1 cellular context compared by ENCODE assay signal in the genomic region with DNA sequence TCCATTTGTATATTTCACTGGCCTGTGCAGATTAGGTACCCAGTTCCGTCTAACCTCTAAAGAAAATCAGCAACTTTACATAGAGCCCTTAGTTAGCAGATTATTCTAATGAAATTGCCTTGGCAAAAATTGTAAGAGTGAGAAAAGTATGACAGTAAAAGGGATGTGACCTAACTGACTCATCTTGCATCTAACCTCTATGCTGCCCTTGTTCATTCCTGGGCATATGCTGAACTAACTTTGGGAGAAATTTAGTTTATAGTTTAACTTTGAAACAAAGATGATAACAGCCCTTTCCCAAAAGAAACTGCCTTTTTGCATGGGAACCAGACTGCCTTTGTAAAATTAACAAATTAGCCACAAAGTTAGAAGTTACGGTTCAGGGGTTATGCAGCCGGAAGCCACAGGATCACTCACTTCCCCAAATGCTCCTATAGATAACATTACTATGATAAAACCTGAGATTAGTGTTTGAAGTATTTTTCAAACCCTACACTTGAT.
TF ChIP-seq lines count a peak whose summit lies in the region.

No MANE protein-coding gene starts in this region.

TF ChIP-seq in GM12878, 131 proteins besides CTCF, POLR2A, EP300 and RAD21 (continued from another document and continues in another):
- TF ChIP-seq, protein P1, sequence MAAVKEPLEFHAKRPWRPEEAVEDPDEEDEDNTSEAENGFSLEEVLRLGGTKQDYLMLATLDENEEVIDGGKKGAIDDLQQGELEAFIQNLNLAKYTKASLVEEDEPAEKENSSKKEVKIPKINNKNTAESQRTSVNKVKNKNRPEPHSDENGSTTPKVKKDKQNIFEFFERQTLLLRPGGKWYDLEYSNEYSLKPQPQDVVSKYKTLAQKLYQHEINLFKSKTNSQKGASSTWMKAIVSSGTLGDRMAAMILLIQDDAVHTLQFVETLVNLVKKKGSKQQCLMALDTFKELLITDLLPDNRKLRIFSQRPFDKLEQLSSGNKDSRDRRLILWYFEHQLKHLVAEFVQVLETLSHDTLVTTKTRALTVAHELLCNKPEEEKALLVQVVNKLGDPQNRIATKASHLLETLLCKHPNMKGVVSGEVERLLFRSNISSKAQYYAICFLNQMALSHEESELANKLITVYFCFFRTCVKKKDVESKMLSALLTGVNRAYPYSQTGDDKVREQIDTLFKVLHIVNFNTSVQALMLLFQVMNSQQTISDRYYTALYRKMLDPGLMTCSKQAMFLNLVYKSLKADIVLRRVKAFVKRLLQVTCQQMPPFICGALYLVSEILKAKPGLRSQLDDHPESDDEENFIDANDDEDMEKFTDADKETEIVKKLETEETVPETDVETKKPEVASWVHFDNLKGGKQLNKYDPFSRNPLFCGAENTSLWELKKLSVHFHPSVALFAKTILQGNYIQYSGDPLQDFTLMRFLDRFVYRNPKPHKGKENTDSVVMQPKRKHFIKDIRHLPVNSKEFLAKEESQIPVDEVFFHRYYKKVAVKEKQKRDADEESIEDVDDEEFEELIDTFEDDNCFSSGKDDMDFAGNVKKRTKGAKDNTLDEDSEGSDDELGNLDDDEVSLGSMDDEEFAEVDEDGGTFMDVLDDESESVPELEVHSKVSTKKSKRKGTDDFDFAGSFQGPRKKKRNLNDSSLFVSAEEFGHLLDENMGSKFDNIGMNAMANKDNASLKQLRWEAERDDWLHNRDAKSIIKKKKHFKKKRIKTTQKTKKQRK (IDR thresholded peaks at IDR 0.05; ENCODE audit: low read depth, low read length): no peak
- TF ChIP-seq ZNF24 (IDR thresholded peaks at IDR 0.05) (no peak), RB1 (IDR thresholded peaks at IDR 0.05; ENCODE audit: borderline replicate concordance) (no peak), NFXL1 (IDR thresholded peaks at IDR 0.05; ENCODE audit: borderline replicate concordance) (no peak), ZNF274 (IDR thresholded peaks at IDR 0.05; ENCODE audit: insufficient read depth, insufficient read length) (no peak), CHD2 (IDR thresholded peaks at IDR 0.05; ENCODE audit: borderline replicate concordance, low read depth, low read length) (no peak), RBBP5 (conservative IDR thresholded peaks at IDR 0.05) (no peak), RFX5 (IDR thresholded peaks at IDR 0.05; ENCODE audit: low read depth, low read length) (no peak), FOXM1 (IDR thresholded peaks at IDR 0.05; ENCODE audit: low read depth, low read length) (peak; percentile 68), TCF7 (IDR thresholded peaks at IDR 0.05; ENCODE audit: borderline replicate concordance) (no peak), TBL1XR1 (IDR thresholded peaks at IDR 0.05; ENCODE audit: low read depth, low read length) (no peak), SMC3 (IDR thresholded peaks at IDR 0.05; ENCODE audit: borderline replicate concordance, low read length) (no peak), ZSCAN29 (IDR thresholded peaks at IDR 0.05) (no peak), STAT3 (IDR thresholded peaks at IDR 0.05; ENCODE audit: low read depth, low read length) (no peak), MEF2A (IDR thresholded peaks at IDR 0.05; ENCODE audit: insufficient read depth, low read depth, low read length) (peak; percentile 60; the same call in 1 of the 2 replicates), YY1 (IDR thresholded peaks at IDR 0.05; ENCODE audit: low read depth, low read length) (no peak), PAX5 (IDR thresholded peaks at IDR 0.05; ENCODE audit: borderline replicate concordance, low read depth, low read length) (peak; percentile 89), BMI1 (IDR thresholded peaks at IDR 0.05; ENCODE audit: borderline replicate concordance) (peak; percentile 45; the same call in 1 of the 2 replicates), CBX3 (IDR thresholded peaks at IDR 0.05; ENCODE audit: borderline replicate concordance, low read depth) (no peak), SMAD5 (IDR thresholded peaks at IDR 0.05; ENCODE audit: low read depth) (no peak), YBX1 (IDR thresholded peaks at IDR 0.05) (no peak), MXI1 (IDR thresholded peaks at IDR 0.05; ENCODE audit: low read depth, low read length) (no peak), ZZZ3 (IDR thresholded peaks at IDR 0.05; ENCODE audit: control insufficient read depth, insufficient read length, low read depth) (no peak), CHD4 (IDR thresholded peaks at IDR 0.05) (no peak), ATF7 (IDR thresholded peaks at IDR 0.05; ENCODE audit: low read depth) (0 out of 2 replicates have a peak, but pooled peaks have one; percentile 17), LARP7 (IDR thresholded peaks at IDR 0.05) (no peak), NFYA (IDR thresholded peaks at IDR 0.05; ENCODE audit: borderline replicate concordance, low read depth, low read length) (no peak), SUPT20H (IDR thresholded peaks at IDR 0.05; ENCODE audit: borderline replicate concordance, control insufficient read depth, low read depth, low read length) (no peak), CBFB (IDR thresholded peaks at IDR 0.05; ENCODE audit: low read depth) (peak; percentile 41; the same call in 1 of the 2 replicates), SIX5 (IDR thresholded peaks at IDR 0.05; ENCODE audit: low read depth, low read length, severe bottlenecking) (no peak), HCFC1 (IDR thresholded peaks at IDR 0.05; ENCODE audit: low read length) (no peak), EZH2 (IDR thresholded peaks at IDR 0.05; ENCODE audit: borderline replicate concordance, control insufficient read depth, low read depth, low read length) (no peak), RUNX3 (IDR thresholded peaks at IDR 0.05; ENCODE audit: low read length) (peak; percentile 96), PML (IDR thresholded peaks at IDR 0.05; ENCODE audit: low read length) (no peak), ESRRA (IDR thresholded peaks at IDR 0.05; ENCODE audit: low read length) (no peak), BACH1 (IDR thresholded peaks at IDR 0.05; ENCODE audit: borderline replicate concordance) (no peak), DPF2 (IDR thresholded peaks at IDR 0.05) (peak; percentile 94)
- TF ChIP-seq, protein P2, sequence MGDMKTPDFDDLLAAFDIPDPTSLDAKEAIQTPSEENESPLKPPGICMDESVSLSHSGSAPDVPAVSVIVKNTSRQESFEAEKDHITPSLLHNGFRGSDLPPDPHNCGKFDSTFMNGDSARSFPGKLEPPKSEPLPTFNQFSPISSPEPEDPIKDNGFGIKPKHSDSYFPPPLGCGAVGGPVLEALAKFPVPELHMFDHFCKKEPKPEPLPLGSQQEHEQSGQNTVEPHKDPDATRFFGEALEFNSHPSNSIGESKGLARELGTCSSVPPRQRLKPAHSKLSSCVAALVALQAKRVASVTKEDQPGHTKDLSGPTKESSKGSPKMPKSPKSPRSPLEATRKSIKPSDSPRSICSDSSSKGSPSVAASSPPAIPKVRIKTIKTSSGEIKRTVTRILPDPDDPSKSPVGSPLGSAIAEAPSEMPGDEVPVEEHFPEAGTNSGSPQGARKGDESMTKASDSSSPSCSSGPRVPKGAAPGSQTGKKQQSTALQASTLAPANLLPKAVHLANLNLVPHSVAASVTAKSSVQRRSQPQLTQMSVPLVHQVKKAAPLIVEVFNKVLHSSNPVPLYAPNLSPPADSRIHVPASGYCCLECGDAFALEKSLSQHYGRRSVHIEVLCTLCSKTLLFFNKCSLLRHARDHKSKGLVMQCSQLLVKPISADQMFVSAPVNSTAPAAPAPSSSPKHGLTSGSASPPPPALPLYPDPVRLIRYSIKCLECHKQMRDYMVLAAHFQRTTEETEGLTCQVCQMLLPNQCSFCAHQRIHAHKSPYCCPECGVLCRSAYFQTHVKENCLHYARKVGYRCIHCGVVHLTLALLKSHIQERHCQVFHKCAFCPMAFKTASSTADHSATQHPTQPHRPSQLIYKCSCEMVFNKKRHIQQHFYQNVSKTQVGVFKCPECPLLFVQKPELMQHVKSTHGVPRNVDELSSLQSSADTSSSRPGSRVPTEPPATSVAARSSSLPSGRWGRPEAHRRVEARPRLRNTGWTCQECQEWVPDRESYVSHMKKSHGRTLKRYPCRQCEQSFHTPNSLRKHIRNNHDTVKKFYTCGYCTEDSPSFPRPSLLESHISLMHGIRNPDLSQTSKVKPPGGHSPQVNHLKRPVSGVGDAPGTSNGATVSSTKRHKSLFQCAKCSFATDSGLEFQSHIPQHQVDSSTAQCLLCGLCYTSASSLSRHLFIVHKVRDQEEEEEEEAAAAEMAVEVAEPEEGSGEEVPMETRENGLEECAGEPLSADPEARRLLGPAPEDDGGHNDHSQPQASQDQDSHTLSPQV (IDR thresholded peaks at IDR 0.05): no peak
- TF ChIP-seq, protein P3, sequence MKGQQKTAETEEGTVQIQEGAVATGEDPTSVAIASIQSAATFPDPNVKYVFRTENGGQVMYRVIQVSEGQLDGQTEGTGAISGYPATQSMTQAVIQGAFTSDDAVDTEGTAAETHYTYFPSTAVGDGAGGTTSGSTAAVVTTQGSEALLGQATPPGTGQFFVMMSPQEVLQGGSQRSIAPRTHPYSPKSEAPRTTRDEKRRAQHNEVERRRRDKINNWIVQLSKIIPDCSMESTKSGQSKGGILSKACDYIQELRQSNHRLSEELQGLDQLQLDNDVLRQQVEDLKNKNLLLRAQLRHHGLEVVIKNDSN (IDR thresholded peaks at IDR 0.05; ENCODE audit: borderline replicate concordance, extremely low read length, insufficient read depth, low read depth, low read length): no peak
- TF ChIP-seq, protein P4, sequence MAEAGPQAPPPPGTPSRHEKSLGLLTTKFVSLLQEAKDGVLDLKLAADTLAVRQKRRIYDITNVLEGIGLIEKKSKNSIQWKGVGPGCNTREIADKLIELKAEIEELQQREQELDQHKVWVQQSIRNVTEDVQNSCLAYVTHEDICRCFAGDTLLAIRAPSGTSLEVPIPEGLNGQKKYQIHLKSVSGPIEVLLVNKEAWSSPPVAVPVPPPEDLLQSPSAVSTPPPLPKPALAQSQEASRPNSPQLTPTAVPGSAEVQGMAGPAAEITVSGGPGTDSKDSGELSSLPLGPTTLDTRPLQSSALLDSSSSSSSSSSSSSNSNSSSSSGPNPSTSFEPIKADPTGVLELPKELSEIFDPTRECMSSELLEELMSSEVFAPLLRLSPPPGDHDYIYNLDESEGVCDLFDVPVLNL (IDR thresholded peaks at IDR 0.05; ENCODE audit: low read depth, low read length): no peak
- TF ChIP-seq, protein P5, sequence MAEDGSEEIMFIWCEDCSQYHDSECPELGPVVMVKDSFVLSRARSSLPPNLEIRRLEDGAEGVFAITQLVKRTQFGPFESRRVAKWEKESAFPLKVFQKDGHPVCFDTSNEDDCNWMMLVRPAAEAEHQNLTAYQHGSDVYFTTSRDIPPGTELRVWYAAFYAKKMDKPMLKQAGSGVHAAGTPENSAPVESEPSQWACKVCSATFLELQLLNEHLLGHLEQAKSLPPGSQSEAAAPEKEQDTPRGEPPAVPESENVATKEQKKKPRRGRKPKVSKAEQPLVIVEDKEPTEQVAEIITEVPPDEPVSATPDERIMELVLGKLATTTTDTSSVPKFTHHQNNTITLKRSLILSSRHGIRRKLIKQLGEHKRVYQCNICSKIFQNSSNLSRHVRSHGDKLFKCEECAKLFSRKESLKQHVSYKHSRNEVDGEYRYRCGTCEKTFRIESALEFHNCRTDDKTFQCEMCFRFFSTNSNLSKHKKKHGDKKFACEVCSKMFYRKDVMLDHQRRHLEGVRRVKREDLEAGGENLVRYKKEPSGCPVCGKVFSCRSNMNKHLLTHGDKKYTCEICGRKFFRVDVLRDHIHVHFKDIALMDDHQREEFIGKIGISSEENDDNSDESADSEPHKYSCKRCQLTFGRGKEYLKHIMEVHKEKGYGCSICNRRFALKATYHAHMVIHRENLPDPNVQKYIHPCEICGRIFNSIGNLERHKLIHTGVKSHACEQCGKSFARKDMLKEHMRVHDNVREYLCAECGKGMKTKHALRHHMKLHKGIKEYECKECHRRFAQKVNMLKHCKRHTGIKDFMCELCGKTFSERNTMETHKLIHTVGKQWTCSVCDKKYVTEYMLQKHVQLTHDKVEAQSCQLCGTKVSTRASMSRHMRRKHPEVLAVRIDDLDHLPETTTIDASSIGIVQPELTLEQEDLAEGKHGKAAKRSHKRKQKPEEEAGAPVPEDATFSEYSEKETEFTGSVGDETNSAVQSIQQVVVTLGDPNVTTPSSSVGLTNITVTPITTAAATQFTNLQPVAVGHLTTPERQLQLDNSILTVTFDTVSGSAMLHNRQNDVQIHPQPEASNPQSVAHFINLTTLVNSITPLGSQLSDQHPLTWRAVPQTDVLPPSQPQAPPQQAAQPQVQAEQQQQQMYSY (CRISPR knock-in tag; IDR thresholded peaks at IDR 0.05): no peak
- TF ChIP-seq, protein P6, sequence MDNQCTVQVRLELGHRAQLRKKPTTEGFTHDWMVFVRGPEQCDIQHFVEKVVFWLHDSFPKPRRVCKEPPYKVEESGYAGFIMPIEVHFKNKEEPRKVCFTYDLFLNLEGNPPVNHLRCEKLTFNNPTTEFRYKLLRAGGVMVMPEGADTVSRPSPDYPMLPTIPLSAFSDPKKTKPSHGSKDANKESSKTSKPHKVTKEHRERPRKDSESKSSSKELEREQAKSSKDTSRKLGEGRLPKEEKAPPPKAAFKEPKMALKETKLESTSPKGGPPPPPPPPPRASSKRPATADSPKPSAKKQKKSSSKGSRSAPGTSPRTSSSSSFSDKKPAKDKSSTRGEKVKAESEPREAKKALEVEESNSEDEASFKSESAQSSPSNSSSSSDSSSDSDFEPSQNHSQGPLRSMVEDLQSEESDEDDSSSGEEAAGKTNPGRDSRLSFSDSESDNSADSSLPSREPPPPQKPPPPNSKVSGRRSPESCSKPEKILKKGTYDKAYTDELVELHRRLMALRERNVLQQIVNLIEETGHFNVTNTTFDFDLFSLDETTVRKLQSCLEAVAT (IDR thresholded peaks at IDR 0.05): no peak
- TF ChIP-seq, protein P7, sequence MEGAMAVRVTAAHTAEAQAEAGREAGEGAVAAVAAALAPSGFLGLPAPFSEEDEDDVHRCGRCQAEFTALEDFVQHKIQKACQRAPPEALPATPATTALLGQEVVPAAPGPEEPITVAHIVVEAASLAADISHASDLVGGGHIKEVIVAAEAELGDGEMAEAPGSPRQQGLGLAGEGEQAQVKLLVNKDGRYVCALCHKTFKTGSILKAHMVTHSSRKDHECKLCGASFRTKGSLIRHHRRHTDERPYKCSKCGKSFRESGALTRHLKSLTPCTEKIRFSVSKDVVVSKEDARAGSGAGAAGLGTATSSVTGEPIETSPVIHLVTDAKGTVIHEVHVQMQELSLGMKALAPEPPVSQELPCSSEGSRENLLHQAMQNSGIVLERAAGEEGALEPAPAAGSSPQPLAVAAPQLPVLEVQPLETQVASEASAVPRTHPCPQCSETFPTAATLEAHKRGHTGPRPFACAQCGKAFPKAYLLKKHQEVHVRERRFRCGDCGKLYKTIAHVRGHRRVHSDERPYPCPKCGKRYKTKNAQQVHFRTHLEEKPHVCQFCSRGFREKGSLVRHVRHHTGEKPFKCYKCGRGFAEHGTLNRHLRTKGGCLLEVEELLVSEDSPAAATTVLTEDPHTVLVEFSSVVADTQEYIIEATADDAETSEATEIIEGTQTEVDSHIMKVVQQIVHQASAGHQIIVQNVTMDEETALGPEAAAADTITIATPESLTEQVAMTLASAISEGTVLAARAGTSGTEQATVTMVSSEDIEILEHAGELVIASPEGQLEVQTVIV (IDR thresholded peaks at IDR 0.05; ENCODE audit: borderline replicate concordance, partially characterized antibody): no peak
- TF ChIP-seq, protein P8, sequence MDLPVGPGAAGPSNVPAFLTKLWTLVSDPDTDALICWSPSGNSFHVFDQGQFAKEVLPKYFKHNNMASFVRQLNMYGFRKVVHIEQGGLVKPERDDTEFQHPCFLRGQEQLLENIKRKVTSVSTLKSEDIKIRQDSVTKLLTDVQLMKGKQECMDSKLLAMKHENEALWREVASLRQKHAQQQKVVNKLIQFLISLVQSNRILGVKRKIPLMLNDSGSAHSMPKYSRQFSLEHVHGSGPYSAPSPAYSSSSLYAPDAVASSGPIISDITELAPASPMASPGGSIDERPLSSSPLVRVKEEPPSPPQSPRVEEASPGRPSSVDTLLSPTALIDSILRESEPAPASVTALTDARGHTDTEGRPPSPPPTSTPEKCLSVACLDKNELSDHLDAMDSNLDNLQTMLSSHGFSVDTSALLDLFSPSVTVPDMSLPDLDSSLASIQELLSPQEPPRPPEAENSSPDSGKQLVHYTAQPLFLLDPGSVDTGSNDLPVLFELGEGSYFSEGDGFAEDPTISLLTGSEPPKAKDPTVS (IDR thresholded peaks at IDR 0.05; ENCODE audit: low read depth, low read length): no peak
